In the genomic region with DNA sequence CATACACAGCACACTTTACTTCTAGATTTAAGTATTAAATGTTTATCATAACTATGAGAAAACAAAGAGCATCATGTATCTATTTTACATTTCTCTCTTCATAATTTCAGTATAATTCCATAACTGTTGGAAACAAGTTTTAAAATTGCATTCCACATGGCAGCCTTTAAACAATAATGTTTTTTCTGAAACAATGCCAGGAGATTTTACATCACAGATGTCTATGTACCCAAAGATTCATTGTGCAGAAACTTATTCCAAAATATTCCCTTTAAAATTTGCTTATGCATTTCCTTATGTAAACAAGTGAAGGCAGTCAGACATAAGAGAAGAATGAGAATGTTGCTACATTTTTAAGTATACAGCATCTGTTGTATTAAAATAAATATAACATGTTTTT, we compare ENCODE assay signal across 19 cellular contexts.
"Had no signal": no experiment of that assay in that cellular context is flagged by ENCODE, and none has a peak within 500 bp of the region (broad histone marks: within the 10 kb centered on the region; RNA-seq: fewer than 3 reads in every experiment).

No MANE protein-coding gene starts in this region.

- ATAC-seq: left cardiac atrium; lower lobe of right lung; stimulated activated effector memory CD8-positive, alpha-beta T cell treated with anti-CD3 and anti-CD28 coated beads, Interleukin-12 subunit alpha, Interleukin-12 subunit beta, amount 100 ng/mL, for 72 hours had no signal

- H3K27me3 Mint-ChIP-seq: activated B cell treated with CpG ODN at 0.5 μM for 24 hours; activated CD4-positive, alpha-beta T cell treated with anti-CD3 and anti-CD28 coated beads, Interleukin-2, amount 10 ng/mL, durations not matched to agents 7 days and 5 days; activated naive CD4-positive, alpha-beta T cell treated with anti-CD3 and anti-CD28 coated beads, Interleukin-2, amount 50 U/mL, for 24 hours; naive B cell had no signal

- H3K79me2 ChIP-seq: parathyroid adenoma had no signal

- DNase-seq: activated B cell treated with CpG ODN at 0.5 μM for 24 hours; activated CD4-positive, alpha-beta T cell treated with anti-CD3 and anti-CD28 coated beads, Interleukin-2, amount 10 ng/mL, durations not matched to agents 7 days and 5 days; activated T-cell treated with anti-CD3 and anti-CD28 coated beads for 4 hours; amniotic stem cell; colonic mucosa; erythroblast; left cardiac atrium; lower lobe of right lung; naive B cell; SHP77 treated with DMSO at 0.1 percent for 48 hours; transverse colon had no signal

- H3K27me3 ChIP-seq: breast epithelium, colonic mucosa, right atrium auricular region, transverse colon had no signal

- H3K4me1 Mint-ChIP-seq: activated B cell treated with CpG ODN at 0.5 μM for 24 hours; activated CD4-positive, alpha-beta T cell treated with anti-CD3 and anti-CD28 coated beads, Interleukin-2, amount 10 ng/mL, durations not matched to agents 7 days and 5 days; activated naive CD4-positive, alpha-beta T cell treated with anti-CD3 and anti-CD28 coated beads, Interleukin-2, amount 50 U/mL, for 24 hours; naive B cell; stimulated activated effector memory CD8-positive, alpha-beta T cell treated with anti-CD3 and anti-CD28 coated beads, Interleukin-12 subunit alpha, Interleukin-12 subunit beta, amount 100 ng/mL, for 72 hours had no signal

- H3K36me3 Mint-ChIP-seq: activated naive CD4-positive, alpha-beta T cell treated with anti-CD3 and anti-CD28 coated beads, Interleukin-2, amount 50 U/mL, for 24 hours; naive B cell; stimulated activated effector memory CD8-positive, alpha-beta T cell treated with anti-CD3 and anti-CD28 coated beads, Interleukin-12 subunit alpha, Interleukin-12 subunit beta, amount 100 ng/mL, for 72 hours had no signal

- H2AFZ ChIP-seq: parathyroid adenoma had no signal

- H3K27ac Mint-ChIP-seq: activated B cell treated with CpG ODN at 0.5 μM for 24 hours; activated CD4-positive, alpha-beta T cell treated with anti-CD3 and anti-CD28 coated beads, Interleukin-2, amount 10 ng/mL, durations not matched to agents 7 days and 5 days; activated naive CD4-positive, alpha-beta T cell treated with anti-CD3 and anti-CD28 coated beads, Interleukin-2, amount 50 U/mL, for 24 hours; activated T-helper 2 cell treated with anti-CD3 and anti-CD28 coated beads, Interferon-gamma antibody, Interleukin-2, Interleukin-4, amounts not matched to agents 10 μg/mL and 5 μg/mL and 100 μg/mL, durations not matched to agents 14 hours and 24 hours and 36 hours; naive B cell; stimulated activated effector memory CD8-positive, alpha-beta T cell treated with anti-CD3 and anti-CD28 coated beads, Interleukin-12 subunit alpha, Interleukin-12 subunit beta, amount 100 ng/mL, for 72 hours; T-helper 1 cell treated with Interleukin-12 subunit alpha and Interleukin-12 subunit beta and Interleukin-4 antibody, amounts not matched to agents 30 μg/mL and 1 μg/mL, for 36 hours had no signal

- H3K4me3 ChIP-seq: breast epithelium, colonic mucosa, lower lobe of right lung, right atrium auricular region, smooth muscle cell, transverse colon had no signal

- H3K27ac ChIP-seq: breast epithelium, colonic mucosa, lower lobe of right lung, parathyroid adenoma, right atrium auricular region, transverse colon had no signal

- H3K36me3 ChIP-seq: breast epithelium, colonic mucosa, lower lobe of right lung, right atrium auricular region, transverse colon had no signal

- H3K4me1 ChIP-seq: breast epithelium, colonic mucosa, lower lobe of right lung, parathyroid adenoma, right atrium auricular region, transverse colon had no signal

- H3K4me3 Mint-ChIP-seq: activated B cell treated with CpG ODN at 0.5 μM for 24 hours; activated CD4-positive, alpha-beta T cell treated with anti-CD3 and anti-CD28 coated beads, Interleukin-2, amount 10 ng/mL, durations not matched to agents 7 days and 5 days; activated naive CD4-positive, alpha-beta T cell treated with anti-CD3 and anti-CD28 coated beads, Interleukin-2, amount 50 U/mL, for 24 hours; naive B cell; stimulated activated effector memory CD8-positive, alpha-beta T cell treated with anti-CD3 and anti-CD28 coated beads, Interleukin-12 subunit alpha, Interleukin-12 subunit beta, amount 100 ng/mL, for 72 hours; T-helper 1 cell treated with Interleukin-12 subunit alpha and Interleukin-12 subunit beta and Interleukin-4 antibody, amounts not matched to agents 30 μg/mL and 1 μg/mL, for 36 hours had no signal

- H3K9me3 ChIP-seq: colonic mucosa had no signal
